21 cellular contexts compared by ENCODE assay signal in genomic region chr1:84883286-84883685, GRCh38. TPM values are rescaled to one million over a fixed set of nuclear protein-coding genes. Genes with fewer than 3 reads are reported as not detected.
DNase-seq lines count a peak whose midpoint lies in the region; ATAC-seq and TF ChIP-seq lines count a peak whose summit lies in the region.
"Had no signal": no experiment of that assay in that cellular context is flagged by ENCODE, and none has a peak within 500 bp of the region (broad histone marks: within the 10 kb centered on the region; RNA-seq: fewer than 3 reads in every experiment).

No MANE protein-coding gene starts in this region.

- H3K27me3 Mint-ChIP-seq in MCF 10A (ENCODE audit: insufficient read depth, unreplicated experiment) = no peaks in the 10 kb centered on the region
- peaks cover 8% of the 10 kb centered on the region for H3K27me3 Mint-ChIP-seq in type B pancreatic cell

- intact Hi-C loops in mammary epithelial cell (cut with micrococcal nuclease) = no loop called here
- intact Hi-C loops in MCF 10A (cut with micrococcal nuclease) = no loop called here
- intact Hi-C loops in PC-9 (cut with micrococcal nuclease; ENCODE audit: unreplicated experiment) = no loop called here

- H2AFZ ChIP-seq in mammary epithelial cell (ENCODE audit: low read depth, low read length) (peak overlapping the region; percentile 13), PC-9 (peak overlapping the region; percentile 41; the same call in 1 of the 2 replicates), hepatocyte (no peak overlapping the region)

- peaks cover 18% of the 10 kb centered on the region for H3K4me1 Mint-ChIP-seq in MCF 10A (ENCODE audit: insufficient read depth, unreplicated experiment)
- H3K4me1 Mint-ChIP-seq in type B pancreatic cell (ENCODE audit: unreplicated experiment) = peaks cover 9% of the 10 kb centered on the region
- H3K4me1 Mint-ChIP-seq: activated B cell treated with CpG ODN at 0.5 μM for 24 hours had no signal

- no TSS peak for BruUV-seq in mammary epithelial cell (replicated peaks; lab: Mats Ljungman, UMichigan)
- BruUV-seq in MCF 10A (replicated peaks; lab: Mats Ljungman, UMichigan) = no TSS peak
- no TSS peak for BruUV-seq in PC-9 (replicated peaks; lab: Mats Ljungman, UMichigan)

- H3K36me3 ChIP-seq in mammary epithelial cell (ENCODE audit: insufficient read depth, low read length) (no peaks in the 10 kb centered on the region), PC-9 (ENCODE audit: low read depth) (no peaks in the 10 kb centered on the region), hepatocyte (replicated peaks; ENCODE audit: insufficient read depth, low read depth) (no peaks in the 10 kb centered on the region)
- H3K36me3 ChIP-seq: right atrium auricular region had no signal

- no peak for ATAC-seq in HG03280 (IDR thresholded peaks at IDR 0.05; ENCODE audit: unreplicated experiment)
- ATAC-seq: activated CD8-positive, alpha-beta T cell treated with anti-CD3 and anti-CD28 coated beads for 36 hours; SK-N-SH treated with all-trans-retinoic acid at 6 μM for 48 hours had no signal

- DNase-seq in mammary epithelial cell (no peak), MCF 10A (ENCODE audit: unreplicated experiment) (no peak), PC-9 (peak in 1 of 2 experiments; percentile 67), fibroblast of peridontal ligament (ENCODE audit: extremely low read depth) (peak; percentile 92), type B pancreatic cell (ENCODE audit: extremely low spot score, unreplicated experiment) (no peak), hepatocyte (ENCODE audit: low spot score) (no peak), HuH-7 (ENCODE audit: low spot score) (no peak)
- DNase-seq: 8988T; activated B cell treated with CpG ODN at 0.5 μM for 24 hours; activated CD8-positive, alpha-beta T cell treated with anti-CD3 and anti-CD28 coated beads for 36 hours; anterior cingulate cortex; C1 segment of cervical spinal cord; central memory CD4-positive, alpha-beta T cell; hypothalamus; NCI-H2029 treated with DMSO at 0.1 percent for 48 hours; substantia nigra had no signal

- H3K4me2 ChIP-seq in mammary epithelial cell (ENCODE audit: insufficient read depth, low read depth, low read length) (no peak overlapping the region), PC-9 (peak overlapping the region; percentile 35), hepatocyte (no peak overlapping the region)
- H3K4me2 ChIP-seq: KMS-11 had no signal

- no peaks in the 10 kb centered on the region for H3K9me2 ChIP-seq in PC-9 (ENCODE audit: insufficient read depth)
- no peaks in the 10 kb centered on the region for H3K9me2 ChIP-seq in hepatocyte (replicated peaks; ENCODE audit: insufficient read depth)

- no peaks in the 10 kb centered on the region for H4K20me1 ChIP-seq in mammary epithelial cell (ENCODE audit: insufficient read depth, low read length)
- H4K20me1 ChIP-seq in PC-9 (ENCODE audit: insufficient read depth) = no peaks in the 10 kb centered on the region
- no peaks in the 10 kb centered on the region for H4K20me1 ChIP-seq in hepatocyte (ENCODE audit: insufficient read depth, poor library complexity, severe bottlenecking)

- CTCF ChIA-PET in mammary epithelial cell (lab: Charles Lee; ENCODE audit: low non-redundant PET) = no interaction called here
- CTCF ChIA-PET in MCF 10A (lab: Yijun Ruan, JAX) = no interaction called here
- CTCF ChIA-PET in PC-9 (lab: Charles Lee) = no interaction called here

- H3F3A ChIP-seq in PC-9 (ENCODE audit: insufficient read depth, low read depth) = 0 out of 2 replicates have a peak, but pooled peaks cover 6% of the 10 kb centered on the region

- H3K27ac Mint-ChIP-seq in MCF 10A (ENCODE audit: low read depth, unreplicated experiment) (no peak overlapping the region), type B pancreatic cell (peak overlapping the region; percentile 43)
- H3K27ac Mint-ChIP-seq: activated B cell treated with CpG ODN at 0.5 μM for 24 hours; activated CD8-positive, alpha-beta T cell treated with anti-CD3 and anti-CD28 coated beads for 36 hours; T-helper 2 cell treated with Interferon-gamma antibody and Interleukin-4, amounts not matched to agents 5 μg/mL and 100 μg/mL, for 36 hours had no signal

- no peak overlapping the region for H3K27ac ChIP-seq in mammary epithelial cell (ENCODE audit: insufficient read depth, low read depth, low read length)
- no peak overlapping the region for H3K27ac ChIP-seq in PC-9
- H3K27ac ChIP-seq in hepatocyte = no peak overlapping the region
- H3K27ac ChIP-seq: KMS-11 had no signal

- H3K4me3 Mint-ChIP-seq in MCF 10A (ENCODE audit: unreplicated experiment) (no peak overlapping the region), type B pancreatic cell (no peak overlapping the region)
- H3K4me3 Mint-ChIP-seq: activated B cell treated with CpG ODN at 0.5 μM for 24 hours; activated CD8-positive, alpha-beta T cell treated with anti-CD3 and anti-CD28 coated beads for 36 hours; T-helper 2 cell treated with Interferon-gamma antibody and Interleukin-4, amounts not matched to agents 5 μg/mL and 100 μg/mL, for 36 hours had no signal

- dilution Hi-C loops in mammary epithelial cell (cut with HindIII; ENCODE audit: low sequenced_read_pairs) = no loop called here

- no peak overlapping the region for H3K9ac ChIP-seq in mammary epithelial cell (ENCODE audit: insufficient read depth, low read length)
- H3K9ac ChIP-seq: KMS-11 had no signal

- in situ Hi-C loops in mammary epithelial cell (cut with MboI; ENCODE audit: low sequenced_read_pairs in 2 of 2) = no loop called here

- no peaks in the 10 kb centered on the region for H3K9me3 Mint-ChIP-seq in MCF 10A (ENCODE audit: unreplicated experiment)
- peaks cover 5% of the 10 kb centered on the region for H3K9me3 Mint-ChIP-seq in type B pancreatic cell
- H3K9me3 Mint-ChIP-seq: activated B cell treated with CpG ODN at 0.5 μM for 24 hours; activated CD8-positive, alpha-beta T cell treated with anti-CD3 and anti-CD28 coated beads for 36 hours had no signal

- H3K79me2 ChIP-seq in mammary epithelial cell (ENCODE audit: insufficient read depth, low read length) (peaks cover 79% of the 10 kb centered on the region), PC-9 (ENCODE audit: low read depth) (no peaks in the 10 kb centered on the region), hepatocyte (no peaks in the 10 kb centered on the region)

- H3K4me1 ChIP-seq in mammary epithelial cell (ENCODE audit: insufficient read depth, low read length) = peaks cover 39% of the 10 kb centered on the region
- H3K4me1 ChIP-seq in PC-9 (replicated peaks; ENCODE audit: insufficient read depth) = peaks cover 13% of the 10 kb centered on the region
- no peaks in the 10 kb centered on the region for H3K4me1 ChIP-seq in hepatocyte (ENCODE audit: insufficient read depth)

- H3K4me3 ChIP-seq in mammary epithelial cell (replicated peaks in 1 of 3; ENCODE audit: insufficient read depth in 1 of 3, low read depth in 2 of 3, low read length in 3 of 3) (no peak overlapping the region), PC-9 (no peak overlapping the region), hepatocyte (no peak overlapping the region)
- H3K4me3 ChIP-seq: right atrium auricular region had no signal

- TF ChIP-seq CTCF in mammary epithelial cell (conservative IDR thresholded peaks at IDR 0.05 in 1 of 2, IDR thresholded peaks at IDR 0.05 in 1 of 2; ENCODE audit: extremely low read depth in 1 of 2, insufficient read depth in 1 of 2, low read depth in 1 of 2, low read length in 2 of 2) (no peak), MCF 10A (IDR thresholded peaks at IDR 0.05; ENCODE audit: unreplicated experiment) (no peak), PC-9 (conservative IDR thresholded peaks at IDR 0.05) (no peak), type B pancreatic cell (conservative IDR thresholded peaks at IDR 0.05) (no peak), hepatocyte (IDR thresholded peaks at IDR 0.05; ENCODE audit: poor library complexity) (no peak)

- H3K27me3 ChIP-seq in mammary epithelial cell (ENCODE audit: insufficient read depth, low read length) = no peaks in the 10 kb centered on the region
- H3K27me3 ChIP-seq in PC-9 (ENCODE audit: insufficient read depth, low read depth) = no peaks in the 10 kb centered on the region
- H3K27me3 ChIP-seq in hepatocyte = no peaks in the 10 kb centered on the region
- H3K27me3 ChIP-seq: right atrium auricular region had no signal

- POLR2A ChIA-PET in MCF 10A (lab: Yijun Ruan, JAX) = no interaction called here
- POLR2A ChIA-PET in PC-9 (lab: Charles Lee; ENCODE audit: unreplicated experiment) = no interaction called here

- no peaks in the 10 kb centered on the region for H3K36me3 Mint-ChIP-seq in MCF 10A (ENCODE audit: insufficient read depth, unreplicated experiment)
- H3K36me3 Mint-ChIP-seq in type B pancreatic cell = no peaks in the 10 kb centered on the region

- H3K9me3 ChIP-seq in mammary epithelial cell (replicated peaks; ENCODE audit: insufficient read depth, low read length) (no peaks in the 10 kb centered on the region), PC-9 (ENCODE audit: insufficient read depth, low read depth) (no peaks in the 10 kb centered on the region), hepatocyte (ENCODE audit: low read depth) (peaks cover 6% of the 10 kb centered on the region)
- H3K9me3 ChIP-seq: right atrium auricular region had no signal

RNA-seq across cellular contexts. Expression of gene LPAR3, which starts 9.7 kb away (rescaled TPM):
- total RNA-seq in mammary epithelial cell (10 to 100 TPM; 14.3 to 17.2 TPM), MCF 10A (2022) (1.0 and 1.1 TPM in 2 replicates), PC-9 (2021) (not detected in 2 replicates), type B pancreatic cell (ENCODE audit: low replicate concordance) (3.7 and 6.4 TPM in 2 replicates), hepatocyte (1.8 and 2.7 TPM in 2 replicates)
- polyA plus RNA-seq in mammary epithelial cell (32.7 TPM), hepatocyte (0.18 and 1.3 TPM in 2 replicates)
- polyA minus RNA-seq in mammary epithelial cell = 66.6 TPM
